In genomic region chr9:127112056-127112455, GRCh38 we compare ENCODE assay signal across 12 cellular contexts. TPM values are rescaled to one million over a fixed set of nuclear protein-coding genes. Genes with fewer than 3 reads are reported as not detected.
A peak's percentile ranks its signal among the peaks of the same experiment; 100 is the strongest.
DNase-seq lines count a peak whose midpoint lies in the region; ATAC-seq and TF ChIP-seq lines count a peak whose summit lies in the region.
"Had no signal": no experiment of that assay in that cellular context is flagged by ENCODE, and none has a peak within 500 bp of the region (broad histone marks: within the 10 kb centered on the region; RNA-seq: fewer than 3 reads in every experiment).

No MANE protein-coding gene starts in this region.

- no peaks in the 10 kb centered on the region for H3K9me2 ChIP-seq in GM23248 (ENCODE audit: insufficient read depth)

- H3K27ac ChIP-seq in foreskin keratinocyte (no peak overlapping the region), muscle layer of colon (ENCODE audit: low read depth, low read length) (peak overlapping the region; percentile 57), GM23248 (no peak overlapping the region)
- H3K27ac ChIP-seq: SK-N-MC had no signal

- 60 to 61% methylated on average over 7 of the region's 7 CpGs for WGBS in GM23248 (ENCODE audit: low coverage in 1 of 2, low lambda C conversion rate in 2 of 2, missing lambda C conversion rate in 2 of 2), 2 experiments

- H2AFZ ChIP-seq in GM23248: no peak overlapping the region

- no peak overlapping the region for H3K4me2 ChIP-seq in GM23248 (ENCODE audit: unreplicated experiment)

- H3K27me3 ChIP-seq in foreskin keratinocyte: peaks cover 11% of the 10 kb centered on the region
- no peaks in the 10 kb centered on the region for H3K27me3 ChIP-seq in muscle layer of colon (ENCODE audit: control insufficient read depth in 1 of 2, insufficient read depth in 2 of 2, low read length in 2 of 2)
- no peaks in the 10 kb centered on the region for H3K27me3 ChIP-seq in GM23248 (replicated peaks; ENCODE audit: insufficient read depth)

- H3K9ac ChIP-seq in muscle layer of colon (ENCODE audit: low read length) (no peak overlapping the region), GM23248 (no peak overlapping the region)

- no peaks in the 10 kb centered on the region for H3K79me2 ChIP-seq in GM23248 (ENCODE audit: insufficient read depth)

- no peaks in the 10 kb centered on the region for H3K9me3 ChIP-seq in muscle layer of colon (ENCODE audit: low read length)
- no peaks in the 10 kb centered on the region for H3K9me3 ChIP-seq in GM23248 (ENCODE audit: low read depth)

- H3K4me1 ChIP-seq in foreskin keratinocyte: no peaks in the 10 kb centered on the region
- H3K4me1 ChIP-seq in muscle layer of colon (ENCODE audit: insufficient read depth, low read length): peaks cover 77% of the 10 kb centered on the region
- peaks cover 2% of the 10 kb centered on the region; the same call in 1 of the 2 replicates for H3K4me1 ChIP-seq in GM23248 (ENCODE audit: insufficient read depth)

- in situ Hi-C loops in GM23248 (cut with MboI): no loop called here

- peak; percentile 54 for ATAC-seq in foreskin keratinocyte
- ATAC-seq in GM19324 (IDR thresholded peaks at IDR 0.05; ENCODE audit: low FRiP score, unreplicated experiment): no peak
- ATAC-seq: activated T-cell treated with anti-CD3 and anti-CD28 coated beads, Interleukin-2, amount 50 U/mL, for 72 hours had no signal

- H3K36me3 ChIP-seq in muscle layer of colon (ENCODE audit: insufficient read depth, low read length) (no peaks in the 10 kb centered on the region), GM23248 (ENCODE audit: low read depth) (peaks cover 5% of the 10 kb centered on the region; the same call in 1 of the 2 replicates)

- DNase-seq in ELF-1 (ENCODE audit: low read depth, low spot score) (peak; percentile 98), NCI-H748 treated with DMSO at 0.1 percent for 48 hours (lab: John Stamatoyannopoulos, UW) (peak; percentile 67), foreskin keratinocyte (no peak), DMS 273 (lab: John Stamatoyannopoulos, UW; ENCODE audit: unreplicated experiment) (no peak), GM23248 (no peak), retina (no peak)
- DNase-seq: activated T-cell treated with anti-CD3 and anti-CD28 coated beads, Interleukin-2, amount 50 U/mL, for 72 hours; MM.1S; NCI-H82 had no signal

- H3K4me3 ChIP-seq in muscle layer of colon (ENCODE audit: low read depth in 1 of 2, low read length in 2 of 2) (peak overlapping the region in 1 of 2 donors; percentile 0), GM23248 (no peak overlapping the region)
- H3K4me3 ChIP-seq: SK-N-MC had no signal

- H4K20me1 ChIP-seq in GM23248 (ENCODE audit: insufficient read depth): no peaks in the 10 kb centered on the region

- no peaks in the 10 kb centered on the region for H3F3A ChIP-seq in GM23248 (ENCODE audit: insufficient read depth)

- TF ChIP-seq CTCF in foreskin keratinocyte (conservative IDR thresholded peaks at IDR 0.05): no peak

RNA-seq across cellular contexts. Expression of gene ANGPTL2, which starts 10.4 kb away (rescaled TPM):
- total RNA-seq in foreskin keratinocyte: 0.32 and 0.37 TPM in 2 replicates
- polyA plus RNA-seq in foreskin keratinocyte (0.36 and 0.38 TPM in 2 replicates), GM23248 (2016; fragmentation: Nextera tagmentation; extraction: Ambion mirVana) (8.8 and 9.5 TPM in 2 replicates)
- total RNA-seq in GM23248 (2014; rRNA removed; shearing (Covaris generic)): 9.0 and 12.3 TPM in 2 replicates
- total RNA-seq: activated T-cell treated with anti-CD3 and anti-CD28 coated beads, Interleukin-2, amount 50 U/mL, for 72 hours had no signal

Comparison
In these comparisons a context has a peak if more than half of its experiments do, and no peak if none do; other contexts are left out.
1. DNase-seq: peak in ELF-1 (single experiment) and NCI-H748 treated with DMSO at 0.1 percent for 48 hours (single experiment); none in foreskin keratinocyte (0 of 2), DMS 273 (single experiment), GM23248 (single experiment) and retina (single experiment).